ENCODE assay signal across 8 cellular contexts in genomic region chr11:120715239-120715638, GRCh38.
DNase-seq lines count a peak whose midpoint lies in the region; ATAC-seq, FAIRE-seq and TF ChIP-seq lines count a peak whose summit lies in the region.

No MANE protein-coding gene starts in this region.

- DNase-seq in GM03348 (ENCODE audit: low spot score): peak; percentile 60
- no peak for DNase-seq in IMR-90
- DNase-seq in body of pancreas: no peak
- no peak for DNase-seq in natural killer cell
- no peak for DNase-seq in GM12891 (ENCODE audit: insufficient read length, low spot score)
- DNase-seq in NCI-H1092 (lab: John Stamatoyannopoulos, UW): no peak
- no peak for DNase-seq in NCI-H146 (lab: John Stamatoyannopoulos, UW)

- no peaks in the 10 kb centered on the region for H4K20me1 ChIP-seq in IMR-90 (ENCODE audit: insufficient read depth, low read length)

- CTCF ChIA-PET in IMR-90 (lab: Yijun Ruan, JAX): interaction anchor here (0.5 to 1.8 kb wide), 3 partner anchors 10 to 368 kb away, joined by 3 to 5 read pairs (median 3); no protein-coding TSS in a partner anchor

- H2BK20ac ChIP-seq in IMR-90 (ENCODE audit: low read depth, low read length): no peak overlapping the region

- POLR2A ChIA-PET in IMR-90 (lab: Charles Lee; ENCODE audit: unreplicated experiment): no interaction called here

- no peak overlapping the region for H4K8ac ChIP-seq in IMR-90 (ENCODE audit: low read depth in 2 of 2, low read length in 2 of 2)

- H4K91ac ChIP-seq in IMR-90 (ENCODE audit: insufficient read depth, low read depth, low read length): no peak overlapping the region

- H3K27me3 Mint-ChIP-seq in natural killer cell (ENCODE audit: low read depth in 2 of 2): peaks cover 0 to 9% of the 10 kb centered on the region in 2 donors

- 60% methylated on average over 4 of the region's 10 CpGs; no CpG with 5 or more reads in 1 of the 2 experiments for WGBS in IMR-90 (ENCODE audit: extremely low coverage in 2 of 2, insufficient read length in 1 of 2), 2 experiments
- 38 to 48% methylated on average over 10 of the region's 10 CpGs for WGBS in body of pancreas, 2 donors

- H3K36me3 Mint-ChIP-seq in natural killer cell: no peaks in the 10 kb centered on the region

- no peak overlapping the region for H2BK120ac ChIP-seq in IMR-90 (ENCODE audit: low read depth, low read length)

- peaks cover 14 to 32% of the 10 kb centered on the region in 2 donors for H3K4me1 Mint-ChIP-seq in natural killer cell

- no peak overlapping the region for H2BK15ac ChIP-seq in IMR-90 (ENCODE audit: low read depth, low read length)

- no peak for ATAC-seq in IMR-90 (ENCODE audit: low read depth)
- no peak for ATAC-seq in body of pancreas
- peak in 2 of 3 donors; percentile 72 to 81 for ATAC-seq in natural killer cell
- ATAC-seq in HG03139 (IDR thresholded peaks at IDR 0.05; ENCODE audit: unreplicated experiment): no peak

- in situ Hi-C loops in IMR-90 (cut with MboI; ENCODE audit: low sequenced_read_pairs): no loop called here

- peaks cover 10% of the 10 kb centered on the region for H3K9me1 ChIP-seq in IMR-90 (ENCODE audit: insufficient read depth, low read length)

- no peaks in the 10 kb centered on the region for H3K79me1 ChIP-seq in IMR-90 (ENCODE audit: low read depth in 1 of 2, low read length in 2 of 2)

- peaks cover 9% of the 10 kb centered on the region; the same call in 1 of the 2 replicates for H3K4me1 ChIP-seq in IMR-90 (ENCODE audit: control insufficient read depth, insufficient read depth, low read length)
- no peaks in the 10 kb centered on the region for H3K4me1 ChIP-seq in body of pancreas

- H2AK5ac ChIP-seq in IMR-90 (ENCODE audit: low read depth, low read length): no peak overlapping the region

- no peak overlapping the region for H3K56ac ChIP-seq in IMR-90 (ENCODE audit: extremely low read depth, insufficient read depth, low read length)

- no peak overlapping the region for H2BK5ac ChIP-seq in IMR-90 (ENCODE audit: low read depth, low read length, poor library complexity, severe bottlenecking)

- H3K9me3 ChIP-seq in IMR-90 (ENCODE audit: control insufficient read depth, insufficient read depth, low read length) (no peaks in the 10 kb centered on the region), body of pancreas (no peaks in the 10 kb centered on the region)

- FAIRE-seq in GM12891 (lab: Jason Lieb, UNC): no peak

- BruUV-seq in IMR-90 (replicated peaks; lab: Mats Ljungman, UMichigan): no TSS peak

- dilution Hi-C loops in IMR-90 (cut with HindIII; ENCODE audit: low sequenced_read_pairs, unreplicated experiment): no loop called here

- no peak overlapping the region for H2AK9ac ChIP-seq in IMR-90 (replicated peaks; ENCODE audit: low read depth, low read length, poor library complexity)

- no peak for TF ChIP-seq POLR2A in IMR-90 (IDR thresholded peaks at IDR 0.05; ENCODE audit: low read depth, low read length)
- TF ChIP-seq POLR2A in body of pancreas (IDR thresholded peaks at IDR 0.05): no peak
- no peak for TF ChIP-seq POLR2A in GM12891 (IDR thresholded peaks at IDR 0.05; ENCODE audit: low read depth, low read length)

- H3K23ac ChIP-seq in IMR-90 (ENCODE audit: low read depth, low read length): no peak overlapping the region

- TF ChIP-seq CTCF in IMR-90 (conservative IDR thresholded peaks at IDR 0.05; ENCODE audit: low read depth, low read length): peak; percentile 39; the same call in 1 of the 2 replicates
- peak in 4 of 7 experiments; percentile 10 to 24 (median 12) for TF ChIP-seq CTCF in body of pancreas (IDR thresholded peaks at IDR 0.05)
- peak; percentile 71 for TF ChIP-seq CTCF in natural killer cell (IDR thresholded peaks at IDR 0.05)

- intact Hi-C loops in IMR-90 (cut with micrococcal nuclease): loop anchor here (10.0 kb wide), 4 partner anchors 170 to 480 kb away; partner anchors contain the start of gene GRIK4
- intact Hi-C loops in body of pancreas (cut with DNase I): no loop called here
- intact Hi-C loops in natural killer cell (cut with micrococcal nuclease): no loop called here

- peak overlapping the region; percentile 92 for H3K4me3 Mint-ChIP-seq in natural killer cell

- H3K27ac ChIP-seq in IMR-90 (ENCODE audit: insufficient read depth, low read length) (no peak overlapping the region), body of pancreas (no peak overlapping the region)

- TF ChIP-seq RAD21 in IMR-90 (IDR thresholded peaks at IDR 0.05; ENCODE audit: low read length): no peak; the same call in 1 of the 2 replicates

- H3K4me3 ChIP-seq in IMR-90 (ENCODE audit: insufficient read depth, low read depth, low read length) (no peak overlapping the region), body of pancreas (no peak overlapping the region)

- no peak overlapping the region for H4K5ac ChIP-seq in IMR-90 (ENCODE audit: low read depth, low read length)

- peak overlapping the region; percentile 74 for H2AFZ ChIP-seq in IMR-90 (replicated peaks; ENCODE audit: low read length, poor library complexity)

- H3K9ac ChIP-seq in IMR-90 (ENCODE audit: low read depth, low read length): no peak overlapping the region; the same call in 1 of the 2 replicates

- H3K27me3 ChIP-seq in IMR-90 (ENCODE audit: control insufficient read depth, insufficient read depth, low read length) (peaks cover 9% of the 10 kb centered on the region), body of pancreas (no peaks in the 10 kb centered on the region)

- H3K4ac ChIP-seq in IMR-90 (ENCODE audit: low read depth, low read length): no peak overlapping the region

- no peaks in the 10 kb centered on the region for H3K36me3 ChIP-seq in IMR-90 (ENCODE audit: control insufficient read depth, insufficient read depth, low read length)
- no peaks in the 10 kb centered on the region for H3K36me3 ChIP-seq in body of pancreas (replicated peaks in 1 of 2; ENCODE audit: insufficient read depth in 1 of 2, low read depth in 2 of 2)

- H3K14ac ChIP-seq in IMR-90 (replicated peaks; ENCODE audit: low read depth, low read length): no peak overlapping the region

- peak overlapping the region; percentile 36 to 86 for H3K27ac Mint-ChIP-seq in natural killer cell

- no peaks in the 10 kb centered on the region for H3K9me3 Mint-ChIP-seq in natural killer cell

- no peak overlapping the region for H3K18ac ChIP-seq in IMR-90 (ENCODE audit: low read depth, low read length)

- peak overlapping the region; percentile 65 for H3K4me2 ChIP-seq in IMR-90 (ENCODE audit: low read depth, low read length)

TF ChIP-seq in IMR-90, 13 proteins besides CTCF, POLR2A, EP300 and RAD21:
- TF ChIP-seq BHLHE40 (IDR thresholded peaks at IDR 0.05; ENCODE audit: low read depth, low read length) (no peak), SMC3 (IDR thresholded peaks at IDR 0.05; ENCODE audit: low read depth, low read length) (0 out of 2 replicates have a peak, but pooled peaks have one; percentile 8)

TF ChIP-seq in GM12891, 5 proteins besides CTCF, POLR2A, EP300 and RAD21:
- TF ChIP-seq PAX5 (IDR thresholded peaks at IDR 0.05; ENCODE audit: insufficient read depth, low read length, severe bottlenecking) (no peak), POU2F2 (IDR thresholded peaks at IDR 0.05; ENCODE audit: low read depth, low read length) (no peak), TAF1 (IDR thresholded peaks at IDR 0.05; ENCODE audit: low read depth, low read length) (no peak), POLR2AphosphoS5 (IDR thresholded peaks at IDR 0.05; ENCODE audit: low read depth, low read length) (no peak), SPI1 (IDR thresholded peaks at IDR 0.05; ENCODE audit: low read depth, low read length) (no peak)

Comparison
In these comparisons a context has a peak if more than half of its experiments do, and no peak if none do; other contexts are left out.
1. ATAC-seq: peak in natural killer cell (2 of 3); none in IMR-90 (single experiment), body of pancreas (single experiment) and HG03139 (single experiment).
2. CTCF ChIP-seq: peak in every context shown above with its lines; median percentile 71 in natural killer cell; 39 in IMR-90; 12 in body of pancreas.